In genomic region chr1:221887091-221887746, GRCh38 we compare ENCODE assay signal across 8 cellular contexts.
DNase-seq lines count a peak whose midpoint lies in the region; ATAC-seq and TF ChIP-seq lines count a peak whose summit lies in the region.

No MANE protein-coding gene starts in this region.

- H3K4me1 ChIP-seq in heart right ventricle: peaks cover 0 to 13% (median 5%) of the 10 kb centered on the region in 9 donors

- no peaks in the 10 kb centered on the region for H3K9me3 ChIP-seq in heart right ventricle

- H3K36me3 ChIP-seq in heart right ventricle: no peaks in the 10 kb centered on the region

- no peak overlapping the region for H3K27ac ChIP-seq in heart right ventricle

- peak; percentile 57 for DNase-seq in GOT3 (lab: John Stamatoyannopoulos, UW)
- peak; percentile 45 to 50 for DNase-seq in heart right ventricle
- no peak for DNase-seq in progenitor cell of endocrine pancreas (ENCODE audit: low spot score, unreplicated experiment)
- DNase-seq in stimulated activated CD4-positive, alpha-beta T cell treated with anti-CD3 and anti-CD28 coated beads, Interleukin-2, amount 100 ng/mL, for 24 hours: no peak
- DNase-seq in GM13976 (ENCODE audit: low spot score): no peak

- peak; percentile 97 for ATAC-seq in SK-N-SH treated with all-trans-retinoic acid at 6 μM for 48 hours
- ATAC-seq in heart right ventricle: peak; percentile 80 to 99 (median 96)
- ATAC-seq in stimulated activated memory B cell treated with anti-CD40 and anti-IgM and Interleukin-4, amounts not matched to agents 10 μg/mL and 1 μg/mL and 100 μg/mL, for 72 hours: peak; percentile 25
- ATAC-seq in GM18502 (IDR thresholded peaks at IDR 0.05; ENCODE audit: poor library complexity, unreplicated experiment): no peak

- intact Hi-C loops in heart right ventricle (cut with DNase I): no loop called here

- in situ Hi-C loops in GM13976 (cut with MboI; ENCODE audit: low sequenced_read_pairs, unreplicated experiment): no loop called here

- H3K9me3 Mint-ChIP-seq in stimulated activated memory B cell treated with anti-CD40 and anti-IgM and Interleukin-4, amounts not matched to agents 10 μg/mL and 1 μg/mL and 100 μg/mL, for 72 hours: no peaks in the 10 kb centered on the region
- H3K9me3 Mint-ChIP-seq in progenitor cell of endocrine pancreas (ENCODE audit: low read depth): no peaks in the 10 kb centered on the region

- H3K4me3 ChIP-seq in heart right ventricle: no peak overlapping the region

- H3K4me3 Mint-ChIP-seq in stimulated activated memory B cell treated with anti-CD40 and anti-IgM and Interleukin-4, amounts not matched to agents 10 μg/mL and 1 μg/mL and 100 μg/mL, for 72 hours: no peak overlapping the region
- no peak overlapping the region for H3K4me3 Mint-ChIP-seq in progenitor cell of endocrine pancreas (ENCODE audit: low read depth)

- peaks cover 7% of the 10 kb centered on the region for H3K4me1 Mint-ChIP-seq in stimulated activated memory B cell treated with anti-CD40 and anti-IgM and Interleukin-4, amounts not matched to agents 10 μg/mL and 1 μg/mL and 100 μg/mL, for 72 hours
- no peaks in the 10 kb centered on the region for H3K4me1 Mint-ChIP-seq in progenitor cell of endocrine pancreas (ENCODE audit: low read depth)

- 54% methylated on average over 8 of the region's 8 CpGs for WGBS in heart right ventricle, 2 donors

- H3K36me3 Mint-ChIP-seq in stimulated activated memory B cell treated with anti-CD40 and anti-IgM and Interleukin-4, amounts not matched to agents 10 μg/mL and 1 μg/mL and 100 μg/mL, for 72 hours: no peaks in the 10 kb centered on the region
- no peaks in the 10 kb centered on the region for H3K36me3 Mint-ChIP-seq in progenitor cell of endocrine pancreas (ENCODE audit: insufficient read depth)

- TF ChIP-seq CTCF in heart right ventricle (IDR thresholded peaks at IDR 0.05) (no peak), progenitor cell of endocrine pancreas (IDR thresholded peaks at IDR 0.05; ENCODE audit: unreplicated experiment) (no peak), GM13976 (IDR thresholded peaks at IDR 0.05; ENCODE audit: borderline replicate concordance, control extremely low read depth, extremely low read depth, insufficient read depth, missing control alignments) (no peak)

- H3K27me3 ChIP-seq in heart right ventricle: no peaks in the 10 kb centered on the region

- no peaks in the 10 kb centered on the region for H3K27me3 Mint-ChIP-seq in stimulated activated memory B cell treated with anti-CD40 and anti-IgM and Interleukin-4, amounts not matched to agents 10 μg/mL and 1 μg/mL and 100 μg/mL, for 72 hours
- peaks cover 4% of the 10 kb centered on the region for H3K27me3 Mint-ChIP-seq in progenitor cell of endocrine pancreas

- H3K27ac Mint-ChIP-seq in stimulated activated memory B cell treated with anti-CD40 and anti-IgM and Interleukin-4, amounts not matched to agents 10 μg/mL and 1 μg/mL and 100 μg/mL, for 72 hours: no peak overlapping the region
- no peak overlapping the region for H3K27ac Mint-ChIP-seq in progenitor cell of endocrine pancreas

TF ChIP-seq in SK-N-SH treated with all-trans-retinoic acid at 6 μM for 48 hours, 23 proteins besides CTCF, POLR2A, EP300 and RAD21:
- no peak for TF ChIP-seq BACH2 (CRISPR knock-in tag; IDR thresholded peaks at IDR 0.05; ENCODE audit: borderline replicate concordance)
- TF ChIP-seq, protein P1, sequence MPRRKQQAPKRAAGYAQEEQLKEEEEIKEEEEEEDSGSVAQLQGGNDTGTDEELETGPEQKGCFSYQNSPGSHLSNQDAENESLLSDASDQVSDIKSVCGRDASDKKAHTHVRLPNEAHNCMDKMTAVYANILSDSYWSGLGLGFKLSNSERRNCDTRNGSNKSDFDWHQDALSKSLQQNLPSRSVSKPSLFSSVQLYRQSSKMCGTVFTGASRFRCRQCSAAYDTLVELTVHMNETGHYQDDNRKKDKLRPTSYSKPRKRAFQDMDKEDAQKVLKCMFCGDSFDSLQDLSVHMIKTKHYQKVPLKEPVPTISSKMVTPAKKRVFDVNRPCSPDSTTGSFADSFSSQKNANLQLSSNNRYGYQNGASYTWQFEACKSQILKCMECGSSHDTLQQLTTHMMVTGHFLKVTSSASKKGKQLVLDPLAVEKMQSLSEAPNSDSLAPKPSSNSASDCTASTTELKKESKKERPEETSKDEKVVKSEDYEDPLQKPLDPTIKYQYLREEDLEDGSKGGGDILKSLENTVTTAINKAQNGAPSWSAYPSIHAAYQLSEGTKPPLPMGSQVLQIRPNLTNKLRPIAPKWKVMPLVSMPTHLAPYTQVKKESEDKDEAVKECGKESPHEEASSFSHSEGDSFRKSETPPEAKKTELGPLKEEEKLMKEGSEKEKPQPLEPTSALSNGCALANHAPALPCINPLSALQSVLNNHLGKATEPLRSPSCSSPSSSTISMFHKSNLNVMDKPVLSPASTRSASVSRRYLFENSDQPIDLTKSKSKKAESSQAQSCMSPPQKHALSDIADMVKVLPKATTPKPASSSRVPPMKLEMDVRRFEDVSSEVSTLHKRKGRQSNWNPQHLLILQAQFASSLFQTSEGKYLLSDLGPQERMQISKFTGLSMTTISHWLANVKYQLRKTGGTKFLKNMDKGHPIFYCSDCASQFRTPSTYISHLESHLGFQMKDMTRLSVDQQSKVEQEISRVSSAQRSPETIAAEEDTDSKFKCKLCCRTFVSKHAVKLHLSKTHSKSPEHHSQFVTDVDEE (CRISPR knock-in tag; IDR thresholded peaks at IDR 0.05): no peak
- no peak for TF ChIP-seq ARNTL (CRISPR knock-in tag; IDR thresholded peaks at IDR 0.05; ENCODE audit: borderline replicate concordance, low read depth)
- no peak for TF ChIP-seq PATZ1 (CRISPR knock-in tag; IDR thresholded peaks at IDR 0.05; ENCODE audit: borderline replicate concordance)
- no peak for TF ChIP-seq OSR1 (CRISPR knock-in tag; IDR thresholded peaks at IDR 0.05)
- TF ChIP-seq ZNF8 (CRISPR knock-in tag; IDR thresholded peaks at IDR 0.05): no peak
- no peak for TF ChIP-seq ISL1 (CRISPR knock-in tag; IDR thresholded peaks at IDR 0.05)
- no peak for TF ChIP-seq ZNF565 (CRISPR knock-in tag; conservative IDR thresholded peaks at IDR 0.05; ENCODE audit: low read depth)
- TF ChIP-seq CSDC2 (CRISPR knock-in tag; IDR thresholded peaks at IDR 0.05): no peak
- TF ChIP-seq RARB (CRISPR knock-in tag; IDR thresholded peaks at IDR 0.05): no peak
- TF ChIP-seq POU6F1 (CRISPR knock-in tag; IDR thresholded peaks at IDR 0.05; ENCODE audit: borderline replicate concordance, low read depth): no peak
- TF ChIP-seq ZC3H10 (CRISPR knock-in tag; IDR thresholded peaks at IDR 0.05): no peak
- no peak for TF ChIP-seq ZFP30 (CRISPR knock-in tag; IDR thresholded peaks at IDR 0.05)
- no peak for TF ChIP-seq PPARA (CRISPR knock-in tag; IDR thresholded peaks at IDR 0.05; ENCODE audit: borderline replicate concordance)
- TF ChIP-seq ESRRG (CRISPR knock-in tag; IDR thresholded peaks at IDR 0.05): no peak
- TF ChIP-seq SNAI2 (CRISPR knock-in tag; IDR thresholded peaks at IDR 0.05): no peak
- TF ChIP-seq ZNF70 (CRISPR knock-in tag; IDR thresholded peaks at IDR 0.05): no peak

Comparison
In these comparisons a context has a peak if more than half of its experiments do, and no peak if none do; other contexts are left out.
1. DNase-seq: peak in GOT3 (single experiment) and heart right ventricle (2 of 2); none in progenitor cell of endocrine pancreas (single experiment), stimulated activated CD4-positive, alpha-beta T cell treated with anti-CD3 and anti-CD28 coated beads, Interleukin-2, amount 100 ng/mL, for 24 hours (0 of 2) and GM13976 (single experiment).